Comparison of ENCODE assay signal across 9 cellular contexts in genomic region chr5:10145922-10146321, GRCh38.
DNase-seq lines count a peak whose midpoint lies in the region; ATAC-seq, FAIRE-seq and TF ChIP-seq lines count a peak whose summit lies in the region.
"Had no signal": no experiment of that assay in that cellular context is flagged by ENCODE, and none has a peak within 500 bp of the region (broad histone marks: within the 10 kb centered on the region; RNA-seq: fewer than 3 reads in every experiment).

No MANE protein-coding gene starts in this region.

- H3K36me3 ChIP-seq in MM.1S (replicated peaks; ENCODE audit: insufficient read depth, low read length) (no peaks in the 10 kb centered on the region), bronchial epithelial cell (ENCODE audit: control insufficient read depth, insufficient read depth, low read length) (no peaks in the 10 kb centered on the region)

- peak; percentile 23; the same call in 2 of the 3 replicates for TF ChIP-seq CTCF in GM12872 (IDR thresholded peaks at IDR 0.05; ENCODE audit: insufficient read depth, low read depth, low read length)
- peak; percentile 43 for TF ChIP-seq CTCF in MM.1S (IDR thresholded peaks at IDR 0.05; ENCODE audit: low read length)
- TF ChIP-seq CTCF in bronchial epithelial cell (IDR thresholded peaks at IDR 0.05; ENCODE audit: insufficient read depth, low read length, severe bottlenecking), result no peak
- peak; percentile 61 for TF ChIP-seq CTCF in osteocyte (IDR thresholded peaks at IDR 0.05)

- H3K9me3 Mint-ChIP-seq in osteocyte (ENCODE audit: unreplicated experiment), result no peaks in the 10 kb centered on the region
- H3K9me3 Mint-ChIP-seq: dendritic cell treated with granulocyte-macrophage colony-stimulating factor and Interleukin-4, amounts not matched to agents 40 ng/mL and 50 ng/mL, for 4 days had no signal

- no peaks in the 10 kb centered on the region for H3K4me1 Mint-ChIP-seq in osteocyte (ENCODE audit: unreplicated experiment)

- no peak overlapping the region for H3K27ac Mint-ChIP-seq in osteocyte (ENCODE audit: unreplicated experiment)
- H3K27ac Mint-ChIP-seq: dendritic cell treated with granulocyte-macrophage colony-stimulating factor and Interleukin-4, amounts not matched to agents 40 ng/mL and 50 ng/mL, for 4 days had no signal

- no peaks in the 10 kb centered on the region for H4K20me1 ChIP-seq in MM.1S (ENCODE audit: insufficient read depth, low read length)

- no peaks in the 10 kb centered on the region for H3K9me3 ChIP-seq in MM.1S (replicated peaks; ENCODE audit: insufficient read depth, low read length)

- H3K4me3 ChIP-seq in MM.1S (ENCODE audit: low read length), result no peak overlapping the region
- no peak overlapping the region for H3K4me3 ChIP-seq in bronchial epithelial cell (ENCODE audit: low read depth, low read length)

- FAIRE-seq in bronchial epithelial cell (lab: Jason Lieb, UNC), result no peak

- no peak overlapping the region for H2AFZ ChIP-seq in MM.1S (ENCODE audit: low read length)

- H3K4me1 ChIP-seq in MM.1S (ENCODE audit: low read length), result no peaks in the 10 kb centered on the region

- no peak overlapping the region for H3K4me3 Mint-ChIP-seq in osteocyte (ENCODE audit: unreplicated experiment)
- H3K4me3 Mint-ChIP-seq: dendritic cell treated with granulocyte-macrophage colony-stimulating factor and Interleukin-4, amounts not matched to agents 40 ng/mL and 50 ng/mL, for 4 days had no signal

- H3K27me3 ChIP-seq in MM.1S (replicated peaks; ENCODE audit: insufficient read depth, low read length) (no peaks in the 10 kb centered on the region), bronchial epithelial cell (ENCODE audit: control insufficient read depth, insufficient read depth, low read length) (no peaks in the 10 kb centered on the region)

- no peak overlapping the region for H3K9ac ChIP-seq in MM.1S (ENCODE audit: low read length)

- H3K27me3 Mint-ChIP-seq in osteocyte (ENCODE audit: unreplicated experiment), result peaks cover 11% of the 10 kb centered on the region

- no peak for ATAC-seq in GM21390 (IDR thresholded peaks at IDR 0.05; ENCODE audit: unreplicated experiment)

- DNase-seq in MM.1S (peak; percentile 49), bronchial epithelial cell (ENCODE audit: low read depth) (peak; percentile 39), osteocyte (ENCODE audit: extremely low spot score, unreplicated experiment) (no peak), NCI-H2196 (lab: John Stamatoyannopoulos, UW; ENCODE audit: unreplicated experiment) (no peak)
- DNase-seq in activated naive CD4-positive, alpha-beta T cell treated with anti-CD3 and anti-CD28 coated beads, Interleukin-2, amount 50 U/mL, for 16 hours, result no peak
- DNase-seq in activated CD4-positive, CD25-positive, alpha-beta regulatory T cell (lab: John Stamatoyannopoulos, UW), result no peak

- H3F3A ChIP-seq in MM.1S (ENCODE audit: insufficient read depth, low read length), result no peaks in the 10 kb centered on the region

- no peaks in the 10 kb centered on the region for H3K9me2 ChIP-seq in MM.1S (replicated peaks; ENCODE audit: insufficient read depth, low read length)

- H3K36me3 Mint-ChIP-seq in osteocyte (ENCODE audit: unreplicated experiment), result no peaks in the 10 kb centered on the region

- H3K4me2 ChIP-seq in MM.1S (ENCODE audit: low read depth, low read length), result no peak overlapping the region

- no peaks in the 10 kb centered on the region for H3K79me2 ChIP-seq in MM.1S (ENCODE audit: low read length)

- no peak overlapping the region for H3K27ac ChIP-seq in MM.1S (ENCODE audit: low read length)

Comparison
In these comparisons a context has a peak if more than half of its experiments do, and no peak if none do; other contexts are left out.
1. DNase-seq: peak in MM.1S (single experiment) and bronchial epithelial cell (single experiment); none in osteocyte (single experiment), NCI-H2196 (single experiment), activated naive CD4-positive, alpha-beta T cell treated with anti-CD3 and anti-CD28 coated beads, Interleukin-2, amount 50 U/mL, for 16 hours (single experiment) and activated CD4-positive, CD25-positive, alpha-beta regulatory T cell (0 of 4).